Comparison of ENCODE assay signal across 1 cellular context in genomic region chr12:116177017-116177416, GRCh38.
TF ChIP-seq lines count a peak whose summit lies in the region.

No MANE protein-coding gene starts in this region.

TF ChIP-seq in K562, 482 proteins besides CTCF, POLR2A, EP300 and RAD21 (continued from another document and continues in another):
- no peak for TF ChIP-seq REST (CRISPR knock-in tag; IDR thresholded peaks at IDR 0.05; ENCODE audit: low read depth)
- TF ChIP-seq FOXJ3 (CRISPR knock-in tag; IDR thresholded peaks at IDR 0.05), result no peak
- no peak for TF ChIP-seq MGA (IDR thresholded peaks at IDR 0.05)
- TF ChIP-seq SRSF9 (IDR thresholded peaks at IDR 0.05; ENCODE audit: borderline replicate concordance, low read depth, low read length), result no peak
- no peak for TF ChIP-seq ZNF717 (CRISPR knock-in tag; IDR thresholded peaks at IDR 0.05)
- peak; percentile 80 for TF ChIP-seq DPF2 (IDR thresholded peaks at IDR 0.05)
- no peak for TF ChIP-seq ZNF121 (CRISPR knock-in tag; conservative IDR thresholded peaks at IDR 0.05)
- TF ChIP-seq CREB5 (CRISPR knock-in tag; IDR thresholded peaks at IDR 0.05), result no peak
- TF ChIP-seq CEBPB (tag; IDR thresholded peaks at IDR 0.05), result no peak
- no peak for TF ChIP-seq ZC3H8 (IDR thresholded peaks at IDR 0.05)
- TF ChIP-seq XRCC4 (IDR thresholded peaks at IDR 0.05; ENCODE audit: extremely low read depth, insufficient read depth, insufficient read length), result no peak
- TF ChIP-seq CEBPG (CRISPR knock-in tag; IDR thresholded peaks at IDR 0.05), result no peak
- no peak for TF ChIP-seq CEBPG (tag; conservative IDR thresholded peaks at IDR 0.05 in 1 of 2, IDR thresholded peaks at IDR 0.05 in 1 of 2)
- no peak for TF ChIP-seq KLF1 (tag; IDR thresholded peaks at IDR 0.05)
- TF ChIP-seq FUS (optimal IDR thresholded peaks at IDR 0.05; ENCODE audit: low read depth, low read length), result no peak
- TF ChIP-seq ILF3 (IDR thresholded peaks at IDR 0.05; ENCODE audit: borderline replicate concordance), result no peak
- TF ChIP-seq MCM5 (IDR thresholded peaks at IDR 0.05; ENCODE audit: low read depth), result no peak
- TF ChIP-seq ZNF76 (CRISPR knock-in tag; IDR thresholded peaks at IDR 0.05; ENCODE audit: borderline replicate concordance), result no peak
- TF ChIP-seq STAG1 (CRISPR knock-in tag; IDR thresholded peaks at IDR 0.05; ENCODE audit: borderline replicate concordance), result no peak
- TF ChIP-seq KHSRP (IDR thresholded peaks at IDR 0.05), result no peak
- no peak for TF ChIP-seq ARID3B (CRISPR knock-in tag; IDR thresholded peaks at IDR 0.05; ENCODE audit: borderline replicate concordance)
- no peak for TF ChIP-seq RCOR1 (IDR thresholded peaks at IDR 0.05; ENCODE audit: borderline replicate concordance in 1 of 2, low read depth in 2 of 2, low read length in 2 of 2)
- TF ChIP-seq ZFP30 (CRISPR knock-in tag; IDR thresholded peaks at IDR 0.05; ENCODE audit: borderline replicate concordance), result no peak
- no peak for TF ChIP-seq CREBBP (IDR thresholded peaks at IDR 0.05; ENCODE audit: low read depth, low read length)
- TF ChIP-seq HDAC2 (IDR thresholded peaks at IDR 0.05), result no peak
- no peak for TF ChIP-seq SNAPC5 (CRISPR knock-in tag; IDR thresholded peaks at IDR 0.05)
- TF ChIP-seq MTA3 (IDR thresholded peaks at IDR 0.05; ENCODE audit: borderline replicate concordance), result 0 out of 2 replicates have a peak, but pooled peaks have one; percentile 37
- no peak for TF ChIP-seq POLR2B (IDR thresholded peaks at IDR 0.05; ENCODE audit: low read depth, partially characterized antibody)
- TF ChIP-seq ATF2 (CRISPR knock-in tag; IDR thresholded peaks at IDR 0.05), result no peak
- no peak for TF ChIP-seq NR1H2 (CRISPR knock-in tag; IDR thresholded peaks at IDR 0.05)
- 0 out of 2 replicates have a peak, but pooled peaks have one; percentile 9 for TF ChIP-seq CXXC5 (CRISPR knock-in tag; IDR thresholded peaks at IDR 0.05)
- TF ChIP-seq SMARCA4 (IDR thresholded peaks at IDR 0.05), result peak; percentile 69
- no peak for TF ChIP-seq TAF7 (tag; IDR thresholded peaks at IDR 0.05)
- TF ChIP-seq RUNX1 (IDR thresholded peaks at IDR 0.05; ENCODE audit: low read depth), result no peak
- no peak for TF ChIP-seq ZNF780A (CRISPR knock-in tag; IDR thresholded peaks at IDR 0.05)
- TF ChIP-seq HSF4 (CRISPR knock-in tag; IDR thresholded peaks at IDR 0.05; ENCODE audit: borderline replicate concordance), result no peak
- TF ChIP-seq CHD4 (IDR thresholded peaks at IDR 0.05; ENCODE audit: insufficient read depth, insufficient replicate concordance, low read depth, low read length, poor library complexity, severe bottlenecking), result no peak
- no peak for TF ChIP-seq ELK1 (CRISPR knock-in tag; IDR thresholded peaks at IDR 0.05)
- no peak for TF ChIP-seq SMAD2 (IDR thresholded peaks at IDR 0.05; ENCODE audit: low read depth, low read length)
- TF ChIP-seq NR2C2 (CRISPR knock-in tag; IDR thresholded peaks at IDR 0.05), result no peak
- no peak for TF ChIP-seq NR2C2 (tag; IDR thresholded peaks at IDR 0.05)
- TF ChIP-seq ZNF133 (CRISPR knock-in tag; IDR thresholded peaks at IDR 0.05), result no peak
- peak; percentile 85 for TF ChIP-seq NFE2 (IDR thresholded peaks at IDR 0.05; ENCODE audit: low read depth)
- TF ChIP-seq HCFC1 (IDR thresholded peaks at IDR 0.05; ENCODE audit: low read depth, low read length), result no peak
- TF ChIP-seq TAF9B (IDR thresholded peaks at IDR 0.05; ENCODE audit: partially characterized antibody), result no peak
- TF ChIP-seq SMARCA5 (IDR thresholded peaks at IDR 0.05), result no peak
- no peak for TF ChIP-seq ZBTB7A (IDR thresholded peaks at IDR 0.05; ENCODE audit: borderline replicate concordance, control insufficient read depth, low read depth, low read length)
- TF ChIP-seq EHMT2 (IDR thresholded peaks at IDR 0.05), result no peak
- TF ChIP-seq ZNF23 (CRISPR knock-in tag; IDR thresholded peaks at IDR 0.05), result no peak
- no peak for TF ChIP-seq NFE2L1 (tag; IDR thresholded peaks at IDR 0.05; ENCODE audit: borderline replicate concordance, low read depth)
- no peak for TF ChIP-seq MEF2A (IDR thresholded peaks at IDR 0.05; ENCODE audit: control insufficient read depth, low read depth, low read length)
- no peak for TF ChIP-seq PPARD (CRISPR knock-in tag; IDR thresholded peaks at IDR 0.05)
